1 cellular context compared by ENCODE assay signal in genomic region chr22:41908409-41909289, GRCh38.
TF ChIP-seq lines count a peak whose summit lies in the region.

No MANE protein-coding gene starts in this region.

TF ChIP-seq in H1, 55 proteins besides CTCF, POLR2A, EP300 and RAD21:
- TF ChIP-seq HDAC6 (IDR thresholded peaks at IDR 0.05; ENCODE audit: low read depth, low read length) (no peak), TAF7 (optimal IDR thresholded peaks at IDR 0.05; ENCODE audit: borderline replicate concordance, low read depth, low read length) (peak; percentile 30)
